In genomic region chr14:65850429-65851145, GRCh38 we compare ENCODE assay signal across 10 cellular contexts.
DNase-seq lines count a peak whose midpoint lies in the region; ATAC-seq, FAIRE-seq and TF ChIP-seq lines count a peak whose summit lies in the region.
"Had no signal": no experiment of that assay in that cellular context is flagged by ENCODE, and none has a peak within 500 bp of the region (broad histone marks: within the 10 kb centered on the region; RNA-seq: fewer than 3 reads in every experiment).

No MANE protein-coding gene starts in this region.

- TF ChIP-seq POLR2A in Peyer's patch (IDR thresholded peaks at IDR 0.05): no peak
- no peak for TF ChIP-seq POLR2A in sigmoid colon (IDR thresholded peaks at IDR 0.05)
- TF ChIP-seq POLR2A in GM12891 (IDR thresholded peaks at IDR 0.05; ENCODE audit: low read depth, low read length): no peak

- H3K9me3 ChIP-seq in Peyer's patch: no peaks in the 10 kb centered on the region
- H3K9me3 ChIP-seq in sigmoid colon: no peaks in the 10 kb centered on the region
- no peaks in the 10 kb centered on the region for H3K9me3 ChIP-seq in psoas muscle

- peak; percentile 55 for ATAC-seq in GM18867 (IDR thresholded peaks at IDR 0.05; ENCODE audit: unreplicated experiment)
- no peak for ATAC-seq in psoas muscle
- ATAC-seq: Panc1 had no signal

- H3K4me3 ChIP-seq in Peyer's patch (no peak overlapping the region), sigmoid colon (no peak overlapping the region), psoas muscle (no peak overlapping the region)

- H3K4me1 ChIP-seq in Peyer's patch (no peaks in the 10 kb centered on the region), sigmoid colon (no peaks in the 10 kb centered on the region), psoas muscle (no peaks in the 10 kb centered on the region)

- H3K27ac ChIP-seq in Peyer's patch (peak overlapping the region in 2 of 4 donors; percentile 30 to 49), sigmoid colon (no peak overlapping the region), psoas muscle (no peak overlapping the region)

- TF ChIP-seq CTCF in Peyer's patch (IDR thresholded peaks at IDR 0.05) (no peak), sigmoid colon (IDR thresholded peaks at IDR 0.05) (no peak), psoas muscle (IDR thresholded peaks at IDR 0.05) (no peak)

- WGBS in sigmoid colon, 2 donors: 84% methylated on average over 10 of the region's 10 CpGs
- 29 to 49% (median 31%) methylated on average over 10 of the region's 10 CpGs for WGBS in psoas muscle, 3 donors

- no peaks in the 10 kb centered on the region for H3K27me3 ChIP-seq in Peyer's patch
- H3K27me3 ChIP-seq in sigmoid colon: no peaks in the 10 kb centered on the region
- H3K27me3 ChIP-seq in psoas muscle (ENCODE audit: insufficient read depth in 3 of 3, low read length in 2 of 3): no peaks in the 10 kb centered on the region

- H3K36me3 ChIP-seq in Peyer's patch (no peaks in the 10 kb centered on the region), sigmoid colon (no peaks in the 10 kb centered on the region), psoas muscle (ENCODE audit: insufficient read depth in 1 of 2, low read depth in 1 of 2) (no peaks in the 10 kb centered on the region)

- no peak for FAIRE-seq in GM12891 (lab: Jason Lieb, UNC)
- FAIRE-seq: colon had no signal

- no peak for TF ChIP-seq EP300 in sigmoid colon (IDR thresholded peaks at IDR 0.05)

- intact Hi-C loops in sigmoid colon (cut with DNase I): no loop called here
- intact Hi-C loops in psoas muscle (cut with DNase I): no loop called here

- DNase-seq in Peyer's patch (peak in 2 of 3 donors; percentile 20 to 54), GOT3 (lab: John Stamatoyannopoulos, UW) (no peak), sigmoid colon (no peak), GM12891 (ENCODE audit: insufficient read length, low spot score) (no peak), psoas muscle (no peak)
- peak; percentile 74 for DNase-seq in activated effector memory CD4-positive, alpha-beta T cell treated with Interleukin-2 at 50 U/mL for 16 hours
- DNase-seq in stimulated activated CD4-positive, alpha-beta T cell treated with anti-CD3 and anti-CD28 coated beads, Interleukin-2, amount 100 ng/mL, for 48 hours: peak; percentile 23 to 34

TF ChIP-seq in GM12891, 5 proteins besides CTCF, POLR2A, EP300 and RAD21:
- TF ChIP-seq POU2F2 (IDR thresholded peaks at IDR 0.05; ENCODE audit: low read depth, low read length): no peak
- no peak for TF ChIP-seq PAX5 (IDR thresholded peaks at IDR 0.05; ENCODE audit: insufficient read depth, low read length, severe bottlenecking)
- no peak for TF ChIP-seq POLR2AphosphoS5 (IDR thresholded peaks at IDR 0.05; ENCODE audit: low read depth, low read length)
- TF ChIP-seq SPI1 (IDR thresholded peaks at IDR 0.05; ENCODE audit: low read depth, low read length): no peak
- TF ChIP-seq TAF1 (IDR thresholded peaks at IDR 0.05; ENCODE audit: low read depth, low read length): no peak

Comparison
In these comparisons a context has a peak if more than half of its experiments do, and no peak if none do; other contexts are left out.
1. DNase-seq: peak in Peyer's patch (2 of 3), activated effector memory CD4-positive, alpha-beta T cell treated with Interleukin-2 at 50 U/mL for 16 hours (single experiment) and stimulated activated CD4-positive, alpha-beta T cell treated with anti-CD3 and anti-CD28 coated beads, Interleukin-2, amount 100 ng/mL, for 48 hours (2 of 2); none in GOT3 (single experiment), sigmoid colon (single experiment), GM12891 (single experiment) and psoas muscle (0 of 2).